Comparison of ENCODE assay signal across 8 cellular contexts in the genomic region with DNA sequence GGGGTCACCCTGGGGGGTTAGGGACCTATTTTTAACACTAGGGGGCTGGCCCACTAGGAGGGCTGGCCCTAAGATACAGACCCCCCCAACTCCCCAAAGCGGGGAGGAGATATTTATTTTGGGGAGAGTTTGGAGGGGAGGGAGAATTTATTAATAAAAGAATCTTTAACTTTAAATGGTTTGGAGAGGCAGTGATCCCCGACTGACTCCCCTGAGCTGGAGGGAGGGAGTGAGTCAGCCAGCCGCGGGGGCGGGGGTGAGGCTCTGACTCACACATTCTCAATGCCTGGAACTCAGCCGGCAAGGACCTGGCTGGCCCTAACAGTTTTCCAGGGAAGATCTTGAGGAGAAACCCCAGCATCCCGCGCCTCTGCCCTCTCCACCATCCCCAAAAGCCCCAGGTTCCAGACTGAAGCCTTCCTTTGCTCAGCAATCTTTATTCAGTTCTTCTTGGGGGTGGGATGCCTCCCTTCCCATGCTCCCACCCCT.
DNase-seq lines count a peak whose midpoint lies in the region; ATAC-seq and TF ChIP-seq lines count a peak whose summit lies in the region.

No MANE protein-coding gene starts in this region.

- H3K27ac Mint-ChIP-seq in memory B cell = peak overlapping the region; percentile 84

- no peaks in the 10 kb centered on the region for H3K9me3 Mint-ChIP-seq in memory B cell

- DNase-seq in COLO829 (ENCODE audit: low spot score) (peak; percentile 94), NB4 (ENCODE audit: low read depth) (peak; percentile 86), ecto neural progenitor cell (ENCODE audit: low spot score) (peak; percentile 79), memory B cell (ENCODE audit: low spot score in 2 of 2) (no peak)
- peak; percentile 59 to 78 for DNase-seq in activated CD8-positive, alpha-beta memory T cell treated with anti-CD3 and anti-CD28 coated beads for 1 hour (ENCODE audit: extremely low read depth in 1 of 2, low read depth in 1 of 2)
- DNase-seq in stimulated activated CD4-positive, alpha-beta T cell treated with anti-CD3 and anti-CD28 coated beads, TNF-alpha, amount 100 ng/mL, for 48 hours (ENCODE audit: low read depth in 3 of 3) = peak; percentile 72 to 92 (median 86)

- H3K27me3 Mint-ChIP-seq in memory B cell = peaks cover 2% of the 10 kb centered on the region

- H3K4me3 ChIP-seq in NB4 (ENCODE audit: low read depth, low read length) = peak overlapping the region; percentile 73

- ATAC-seq in memory B cell (ENCODE audit: low read depth) = no peak
- no peak for ATAC-seq in GM18498 (IDR thresholded peaks at IDR 0.05; ENCODE audit: unreplicated experiment)
- no peak for ATAC-seq in GM18505 (IDR thresholded peaks at IDR 0.05; ENCODE audit: unreplicated experiment)

- no peak for TF ChIP-seq POLR2A in NB4 (IDR thresholded peaks at IDR 0.05; ENCODE audit: extremely low read depth, insufficient read length)
- TF ChIP-seq POLR2A in GM18505 (IDR thresholded peaks at IDR 0.05; ENCODE audit: borderline replicate concordance, extremely low read depth, insufficient read depth, insufficient read length) = no peak

- TF ChIP-seq CTCF in NB4 (IDR thresholded peaks at IDR 0.05; ENCODE audit: low read depth, low read length) = no peak

- H3K4me1 Mint-ChIP-seq in memory B cell = peaks cover 28% of the 10 kb centered on the region

- H3K36me3 Mint-ChIP-seq in memory B cell = peaks cover 6% of the 10 kb centered on the region

- H3K4me3 Mint-ChIP-seq in memory B cell = peak overlapping the region; percentile 85

Comparison
In these comparisons a context has a peak if more than half of its experiments do, and no peak if none do; other contexts are left out.
1. DNase-seq: peak in COLO829 (single experiment), NB4 (single experiment), activated CD8-positive, alpha-beta memory T cell treated with anti-CD3 and anti-CD28 coated beads for 1 hour (2 of 2), ecto neural progenitor cell (single experiment) and stimulated activated CD4-positive, alpha-beta T cell treated with anti-CD3 and anti-CD28 coated beads, TNF-alpha, amount 100 ng/mL, for 48 hours (3 of 3); none in memory B cell (0 of 2).